ENCODE assay signal across 23 cellular contexts in the genomic region with DNA sequence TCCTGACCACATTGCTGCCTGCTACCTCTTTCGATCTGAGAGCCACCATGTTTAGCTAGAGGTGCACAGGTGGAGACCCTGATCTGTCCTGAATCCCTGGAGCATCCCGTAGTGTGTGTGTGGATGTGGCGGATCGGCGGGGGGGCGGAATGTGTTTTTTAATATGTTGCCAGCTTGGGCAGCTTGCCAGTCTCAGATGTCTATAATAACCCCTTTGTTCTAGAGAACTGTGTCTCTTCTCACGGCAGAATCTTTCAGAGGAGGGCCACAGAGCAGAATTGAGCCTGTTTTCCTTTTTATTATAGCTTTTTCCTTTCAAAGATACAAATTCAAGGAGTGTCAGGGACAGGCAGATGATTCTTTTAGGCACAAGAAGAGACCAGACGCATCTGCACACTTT.
DNase-seq lines count a peak whose midpoint lies in the region; ATAC-seq and TF ChIP-seq lines count a peak whose summit lies in the region.
"Had no signal": no experiment of that assay in that cellular context is flagged by ENCODE, and none has a peak within 500 bp of the region (broad histone marks: within the 10 kb centered on the region; RNA-seq: fewer than 3 reads in every experiment).

No MANE protein-coding gene starts in this region.

- no peak for ATAC-seq in mucosa of descending colon
- ATAC-seq in GM18907 (IDR thresholded peaks at IDR 0.05; ENCODE audit: unreplicated experiment), result no peak
- ATAC-seq in left cardiac atrium, result no peak
- ATAC-seq: activated CD4-positive, CD25-positive, alpha-beta regulatory T cell treated with anti-CD3 and anti-CD28 coated beads, Interleukin-2, amount 50 U/mL, for 24 hours; activated naive CD4-positive, alpha-beta T cell treated with anti-CD3 and anti-CD28 coated beads, Interleukin-2, amount 50 U/mL, for 72 hours; HCT116; left lobe of liver; right lobe of liver had no signal

- H3K27ac ChIP-seq in dorsolateral prefrontal cortex (peak overlapping the region in 41 of 59 donors; percentile 2 to 82 (median 61)), SK-N-SH (ENCODE audit: low read depth in 2 of 2, low read length in 1 of 2) (no peak overlapping the region)
- H3K27ac ChIP-seq: brain microvascular endothelial cell, epithelial cell of prostate, right lobe of liver, SK-N-MC had no signal

- H3K4me2 ChIP-seq in SK-N-SH, result no peak overlapping the region

- H3K9me3 ChIP-seq in mucosa of descending colon (no peaks in the 10 kb centered on the region), SK-N-SH (peaks cover 19% of the 10 kb centered on the region; the same call in 1 of the 2 replicates)
- H3K9me3 ChIP-seq: right lobe of liver had no signal

- H3K9me2 ChIP-seq in SK-N-SH, result no peaks in the 10 kb centered on the region

- CTCF ChIA-PET in Calu3 (lab: Charles Lee) (interaction anchor here (0.7 kb wide), 1 partner anchor 11 kb away, joined by 3 read pairs; no protein-coding TSS in a partner anchor), SK-N-SH (lab: Yijun Ruan, JAX) (interaction anchor here (1.0 kb wide), 1 partner anchor 35 kb away, joined by 3 read pairs; no protein-coding TSS in a partner anchor)

- 19% methylated on average over 8 of the region's 8 CpGs for WGBS in SK-N-SH (ENCODE audit: low lambda C conversion rate)

- no peaks in the 10 kb centered on the region for H3K79me2 ChIP-seq in SK-N-SH (ENCODE audit: insufficient read depth)

- no peak for TF ChIP-seq RAD21 in SK-N-SH (IDR thresholded peaks at IDR 0.05; ENCODE audit: low read length)

- H3K9ac ChIP-seq in SK-N-SH, result no peak overlapping the region

- no peaks in the 10 kb centered on the region for H3K27me3 Mint-ChIP-seq in Calu3 (ENCODE audit: unreplicated experiment)
- H3K27me3 Mint-ChIP-seq: dendritic cell treated with granulocyte-macrophage colony-stimulating factor and Interleukin-4, amounts not matched to agents 40 ng/mL and 50 ng/mL, for 4 days; stimulated activated naive CD8-positive, alpha-beta T cell treated with anti-CD3 and anti-CD28 coated beads, Interleukin-15, Interleukin-2, amounts not matched to agents 100 ng/mL and 50 ng/mL, for 24 hours had no signal

- H3K27ac Mint-ChIP-seq in Calu3 (ENCODE audit: unreplicated experiment), result no peak overlapping the region
- H3K27ac Mint-ChIP-seq: activated naive CD4-positive, alpha-beta T cell treated with anti-CD3 and anti-CD28 coated beads, Interleukin-2, amount 50 U/mL, for 72 hours; dendritic cell treated with granulocyte-macrophage colony-stimulating factor and Interleukin-4, amounts not matched to agents 40 ng/mL and 50 ng/mL, for 4 days; stimulated activated naive CD8-positive, alpha-beta T cell treated with anti-CD3 and anti-CD28 coated beads, Interleukin-15, Interleukin-2, amounts not matched to agents 100 ng/mL and 50 ng/mL, for 24 hours had no signal

- H3K4me1 ChIP-seq in mucosa of descending colon (ENCODE audit: low read depth) (no peaks in the 10 kb centered on the region), SK-N-SH (ENCODE audit: control insufficient read depth in 1 of 2, insufficient read depth in 2 of 2, low read depth in 1 of 2, low read length in 1 of 2) (peaks cover 0 to 8% of the 10 kb centered on the region in 2 experiments; a peak in 2 of 4 replicates)
- H3K4me1 ChIP-seq: right lobe of liver had no signal

- BruUV-seq in Calu3 (replicated peaks; lab: Mats Ljungman, UMichigan), result no TSS peak

- no peak for TF ChIP-seq EP300 in SK-N-SH (IDR thresholded peaks at IDR 0.05; ENCODE audit: borderline replicate concordance in 1 of 2, low read depth in 1 of 2, low read length in 1 of 2)

- POLR2A ChIA-PET in SK-N-SH (lab: Yijun Ruan, JAX), result no interaction called here

- H3K27me3 ChIP-seq in dorsolateral prefrontal cortex (no peaks in the 10 kb centered on the region), SK-N-SH (ENCODE audit: insufficient read depth) (no peaks in the 10 kb centered on the region)
- H3K27me3 ChIP-seq: brain microvascular endothelial cell, right lobe of liver had no signal

- no peaks in the 10 kb centered on the region for H3F3A ChIP-seq in SK-N-SH (replicated peaks; ENCODE audit: insufficient read depth)

- no peaks in the 10 kb centered on the region for H3K36me3 ChIP-seq in mucosa of descending colon (ENCODE audit: low read depth)
- H3K36me3 ChIP-seq in SK-N-SH (replicated peaks in 1 of 2; ENCODE audit: control insufficient read depth in 1 of 2, insufficient read depth in 2 of 2, low read length in 1 of 2), result no peaks in the 10 kb centered on the region
- H3K36me3 ChIP-seq: brain microvascular endothelial cell, right lobe of liver had no signal

- H3K4me3 ChIP-seq in dorsolateral prefrontal cortex (peak overlapping the region in 39 of 59 donors; percentile 4 to 56 (median 32)), mucosa of descending colon (no peak overlapping the region), SK-N-SH (ENCODE audit: low read depth in 2 of 2, low read length in 1 of 2) (no peak overlapping the region; a peak in 1 of 4 replicates)
- H3K4me3 ChIP-seq: right lobe of liver, SK-N-MC had no signal

- H3K4me1 Mint-ChIP-seq in Calu3 (ENCODE audit: low read depth, unreplicated experiment), result peaks cover 8% of the 10 kb centered on the region

- TF ChIP-seq CTCF in Calu3 (IDR thresholded peaks at IDR 0.05; ENCODE audit: unreplicated experiment) (no peak), dorsolateral prefrontal cortex (IDR thresholded peaks at IDR 0.05 in 54 of 56, conservative IDR thresholded peaks at IDR 0.05 in 2 of 56; ENCODE audit: low read depth in 1 of 56, partially characterized antibody in 56 of 56) (no peak), mucosa of descending colon (IDR thresholded peaks at IDR 0.05) (no peak), SK-N-SH (IDR thresholded peaks at IDR 0.05) (no peak)

- H3K36me3 Mint-ChIP-seq in Calu3 (ENCODE audit: insufficient read depth, unreplicated experiment), result no peaks in the 10 kb centered on the region
- H3K36me3 Mint-ChIP-seq: activated naive CD4-positive, alpha-beta T cell treated with anti-CD3 and anti-CD28 coated beads, Interleukin-2, amount 50 U/mL, for 72 hours had no signal

- H2AFZ ChIP-seq in SK-N-SH (ENCODE audit: low read depth), result no peak overlapping the region

- no peak overlapping the region for H3K4me3 Mint-ChIP-seq in Calu3 (ENCODE audit: low read depth, unreplicated experiment)
- H3K4me3 Mint-ChIP-seq: dendritic cell treated with granulocyte-macrophage colony-stimulating factor and Interleukin-4, amounts not matched to agents 40 ng/mL and 50 ng/mL, for 4 days; stimulated activated naive CD8-positive, alpha-beta T cell treated with anti-CD3 and anti-CD28 coated beads, Interleukin-15, Interleukin-2, amounts not matched to agents 100 ng/mL and 50 ng/mL, for 24 hours had no signal

- no peaks in the 10 kb centered on the region for H3K9me3 Mint-ChIP-seq in Calu3 (ENCODE audit: low read depth, unreplicated experiment)

- H4K20me1 ChIP-seq in SK-N-SH (ENCODE audit: insufficient read depth), result no peaks in the 10 kb centered on the region

- intact Hi-C loops in Calu3 (cut with micrococcal nuclease; ENCODE audit: unreplicated experiment) (no loop called here), dorsolateral prefrontal cortex (cut with DNase I) (loop anchor here in 1 of 2 donors (5.0 kb wide), 1 partner anchor 94 kb away; no protein-coding TSS in a partner anchor), posterior cingulate gyrus (cut with DNase I) (no loop called here), mucosa of descending colon (cut with DNase I, micrococcal nuclease) (no loop called here), left cardiac atrium (cut with DNase I) (no loop called here)

- peak; percentile 1 for DNase-seq in Calu3
- peak; percentile 16 for DNase-seq in NCI-H2227 treated with DMSO at 0.1 percent for 48 hours (lab: John Stamatoyannopoulos, UW)
- DNase-seq in dorsolateral prefrontal cortex, result peak in 9 of 10 donors; percentile 30 to 83 (median 54)
- peak in 8 of 10 donors; percentile 20 to 89 (median 56) for DNase-seq in posterior cingulate gyrus
- DNase-seq in mucosa of descending colon, result no peak
- DNase-seq in SK-N-SH, result no peak
- no peak for DNase-seq in left cardiac atrium
- DNase-seq: brain microvascular endothelial cell, Karpas-422, NCI-H1092 treated with DMSO at 0.1 percent for 48 hours, NCI-H446 treated with DMSO at 0.1 percent for 48 hours, OCI-M1, right lobe of liver, T1000 had no signal

TF ChIP-seq in SK-N-SH, 30 proteins besides CTCF, POLR2A, EP300 and RAD21:
- no peak for TF ChIP-seq TEAD4 (IDR thresholded peaks at IDR 0.05; ENCODE audit: borderline replicate concordance, insufficient read depth)
- no peak for TF ChIP-seq YY1 (IDR thresholded peaks at IDR 0.05; ENCODE audit: low read depth)
- TF ChIP-seq MEF2A (IDR thresholded peaks at IDR 0.05; ENCODE audit: borderline replicate concordance, low read depth), result no peak
- TF ChIP-seq EZH2phosphoT487 (IDR thresholded peaks at IDR 0.05; ENCODE audit: borderline replicate concordance, low read depth), result no peak
- no peak for TF ChIP-seq RCOR1 (IDR thresholded peaks at IDR 0.05; ENCODE audit: low read length)
TF ChIP-seq in SK-N-SH: peak in this region for 0.

Comparison
In these comparisons a context has a peak if more than half of its experiments do, and no peak if none do; other contexts are left out.
1. DNase-seq: peak in Calu3 (single experiment), NCI-H2227 treated with DMSO at 0.1 percent for 48 hours (single experiment), dorsolateral prefrontal cortex (9 of 10) and posterior cingulate gyrus (8 of 10); none in mucosa of descending colon (0 of 3), SK-N-SH (single experiment) and left cardiac atrium (single experiment).
2. H3K27ac ChIP-seq: peak in dorsolateral prefrontal cortex (41 of 59); none in SK-N-SH (0 of 2).
3. H3K4me3 ChIP-seq: peak in dorsolateral prefrontal cortex (39 of 59); none in mucosa of descending colon (single experiment) and SK-N-SH (0 of 2).